In genomic region chr3:33711100-33711499, GRCh38 we compare ENCODE assay signal across 7 cellular contexts.
"Had no signal": no experiment of that assay in that cellular context is flagged by ENCODE, and none has a peak within 500 bp of the region (broad histone marks: within the 10 kb centered on the region; RNA-seq: fewer than 3 reads in every experiment).

No MANE protein-coding gene starts in this region.

- H2AFZ ChIP-seq: GM23338 had no signal

- H3K9me3 ChIP-seq: HAP-1 had no signal

- DNase-seq: H7, HFFc6, KG1 had no signal

- H3K27ac ChIP-seq: HL-60 had no signal

- H3K4me2 ChIP-seq: GM23338 had no signal

- H3K4me3 ChIP-seq: GM23338, HAP-1 had no signal

- ATAC-seq: GM23338, HCT116 had no signal
